ENCODE assay signal across 27 cellular contexts in genomic region chr22:41875531-41876242, GRCh38. TPM values are rescaled to one million over a fixed set of nuclear protein-coding genes. Genes with fewer than 3 reads are reported as not detected.
DNase-seq lines count a peak whose midpoint lies in the region; ATAC-seq, FAIRE-seq and TF ChIP-seq lines count a peak whose summit lies in the region.
"Had no signal": no experiment of that assay in that cellular context is flagged by ENCODE, and none has a peak within 500 bp of the region (broad histone marks: within the 10 kb centered on the region; RNA-seq: fewer than 3 reads in every experiment).

No MANE protein-coding gene starts in this region.

- H3K27me3 ChIP-seq in GM23248 (replicated peaks; ENCODE audit: insufficient read depth) (no peaks in the 10 kb centered on the region), astrocyte (ENCODE audit: insufficient read depth, low read length) (no peaks in the 10 kb centered on the region)
- H3K27me3 ChIP-seq: sigmoid colon had no signal

- H3F3A ChIP-seq in GM23248 (ENCODE audit: insufficient read depth) = no peaks in the 10 kb centered on the region

- H3K36me3 Mint-ChIP-seq in activated naive CD4-positive, alpha-beta T cell treated with anti-CD3 and anti-CD28 coated beads, Interleukin-2, amount 50 U/mL, for 24 hours = peaks cover 37% of the 10 kb centered on the region
- H3K36me3 Mint-ChIP-seq in astrocyte (ENCODE audit: low read depth, unreplicated experiment) = peaks cover 26% of the 10 kb centered on the region
- peaks cover 100% of the 10 kb centered on the region for H3K36me3 Mint-ChIP-seq in stimulated activated effector memory CD8-positive, alpha-beta T cell treated with anti-CD3 and anti-CD28 coated beads, Interleukin-12 subunit alpha, Interleukin-12 subunit beta, amount 100 ng/mL, for 72 hours

- H3K4me2 ChIP-seq in GM23248 (ENCODE audit: unreplicated experiment) (peak overlapping the region; percentile 21), astrocyte (ENCODE audit: low read length) (no peak overlapping the region)
- H3K4me2 ChIP-seq: KMS-11 had no signal

- H3K9me3 ChIP-seq in GM23248 (ENCODE audit: low read depth) = no peaks in the 10 kb centered on the region
- no peaks in the 10 kb centered on the region for H3K9me3 ChIP-seq in astrocyte (ENCODE audit: insufficient read depth, low read depth, low read length)
- H3K9me3 ChIP-seq: sigmoid colon had no signal

- H3K4me1 Mint-ChIP-seq in activated naive CD4-positive, alpha-beta T cell treated with anti-CD3 and anti-CD28 coated beads, Interleukin-2, amount 50 U/mL, for 24 hours = peaks cover 65% of the 10 kb centered on the region
- H3K4me1 Mint-ChIP-seq in astrocyte (ENCODE audit: low read depth, unreplicated experiment) = peaks cover 2% of the 10 kb centered on the region
- peaks cover 50% of the 10 kb centered on the region for H3K4me1 Mint-ChIP-seq in stimulated activated effector memory CD8-positive, alpha-beta T cell treated with anti-CD3 and anti-CD28 coated beads, Interleukin-12 subunit alpha, Interleukin-12 subunit beta, amount 100 ng/mL, for 72 hours

- H3K36me3 ChIP-seq in GM23248 (ENCODE audit: low read depth) = peaks cover 14% of the 10 kb centered on the region; the same call in 1 of the 2 replicates
- H3K36me3 ChIP-seq in astrocyte (ENCODE audit: insufficient read depth, low read length) = peaks cover 37% of the 10 kb centered on the region

- no peak overlapping the region for H3K9ac ChIP-seq in GM23248
- H3K9ac ChIP-seq in astrocyte (ENCODE audit: low read length) = no peak overlapping the region
- H3K9ac ChIP-seq: KMS-11 had no signal

- H3K79me2 ChIP-seq in GM23248 (ENCODE audit: insufficient read depth) (no peaks in the 10 kb centered on the region), astrocyte (ENCODE audit: insufficient read depth, low read length) (no peaks in the 10 kb centered on the region)

- no peak for TF ChIP-seq CTCF in astrocyte (IDR thresholded peaks at IDR 0.05; ENCODE audit: insufficient read depth, low read depth, low read length)
- no peak for TF ChIP-seq CTCF in GM10248 (IDR thresholded peaks at IDR 0.05; ENCODE audit: control extremely low read depth, extremely low read depth, low read depth, missing control alignments)

- ATAC-seq in stimulated activated effector memory CD8-positive, alpha-beta T cell treated with anti-CD3 and anti-CD28 coated beads, Interleukin-12 subunit alpha, Interleukin-12 subunit beta, amount 100 ng/mL, for 72 hours = no peak
- ATAC-seq in activated CD4-positive, CD25-positive, alpha-beta regulatory T cell treated with anti-CD3 and anti-CD28 coated beads, Interleukin-2, amount 50 U/mL, for 24 hours = no peak
- ATAC-seq: activated CD8-positive, alpha-beta T cell treated with anti-CD3 and anti-CD28 coated beads for 36 hours had no signal

- H3K9me2 ChIP-seq in GM23248 (ENCODE audit: insufficient read depth) = no peaks in the 10 kb centered on the region

- in situ Hi-C loops in GM23248 (cut with MboI) = no loop called here

- no peaks in the 10 kb centered on the region for H4K20me1 ChIP-seq in GM23248 (ENCODE audit: insufficient read depth)
- peaks cover 43% of the 10 kb centered on the region for H4K20me1 ChIP-seq in astrocyte (ENCODE audit: insufficient read depth, low read length)

- H2AFZ ChIP-seq in GM23248 = no peak overlapping the region
- no peak overlapping the region for H2AFZ ChIP-seq in astrocyte (ENCODE audit: low read depth, low read length)

- CTCF ChIA-PET in GM10248 (lab: Yijun Ruan, JAX) = interaction anchor here (1.0 kb wide), 1 partner anchor 129 kb away, joined by 3 read pairs; no protein-coding TSS in a partner anchor

- no peak for FAIRE-seq in astrocyte (lab: Jason Lieb, UNC)
- FAIRE-seq: RCC 7860, urothelium cell line had no signal

- no peak overlapping the region for H3K27ac ChIP-seq in GM23248
- no peak overlapping the region for H3K27ac ChIP-seq in astrocyte (ENCODE audit: low read depth, low read length)
- H3K27ac ChIP-seq: KMS-11, sigmoid colon, WERI-Rb-1 had no signal

- H3K4me3 Mint-ChIP-seq in activated naive CD4-positive, alpha-beta T cell treated with anti-CD3 and anti-CD28 coated beads, Interleukin-2, amount 50 U/mL, for 24 hours = peak overlapping the region; percentile 88
- H3K4me3 Mint-ChIP-seq in astrocyte (ENCODE audit: unreplicated experiment) = no peak overlapping the region
- H3K4me3 Mint-ChIP-seq in stimulated activated effector memory CD8-positive, alpha-beta T cell treated with anti-CD3 and anti-CD28 coated beads, Interleukin-12 subunit alpha, Interleukin-12 subunit beta, amount 100 ng/mL, for 72 hours = no peak overlapping the region
- H3K4me3 Mint-ChIP-seq: activated CD8-positive, alpha-beta T cell treated with anti-CD3 and anti-CD28 coated beads for 36 hours; dendritic cell treated with granulocyte-macrophage colony-stimulating factor and Interleukin-4, amounts not matched to agents 40 ng/mL and 50 ng/mL, for 4 days had no signal

- H3K4me1 ChIP-seq in GM23248 (ENCODE audit: insufficient read depth) = peaks cover 16% of the 10 kb centered on the region
- peaks cover 5% of the 10 kb centered on the region for H3K4me1 ChIP-seq in astrocyte (ENCODE audit: insufficient read depth, low read length)
- H3K4me1 ChIP-seq: sigmoid colon had no signal

- no peak for DNase-seq in activated naive CD4-positive, alpha-beta T cell treated with anti-CD3 and anti-CD28 coated beads, Interleukin-2, amount 50 U/mL, for 16 hours
- no peak for DNase-seq in GM23248
- no peak for DNase-seq in astrocyte (ENCODE audit: low read depth)
- DNase-seq in stimulated activated effector memory CD8-positive, alpha-beta T cell treated with anti-CD3 and anti-CD28 coated beads, Interleukin-12 subunit alpha, Interleukin-12 subunit beta, amount 100 ng/mL, for 72 hours (ENCODE audit: low spot score in 2 of 2) = no peak
- DNase-seq in GM10248 (ENCODE audit: extremely low spot score) = no peak
- no peak for DNase-seq in dermis blood vessel endothelial cell
- DNase-seq: activated CD8-positive, alpha-beta T cell treated with anti-CD3 and anti-CD28 coated beads for 36 hours; CD8-positive, alpha-beta memory T cell; DMS53; GDM1; midbrain; MV-4-11; NCI-H2171 treated with DMSO at 0.1 percent for 48 hours; NCI-H526 treated with DMSO at 0.1 percent for 48 hours; sigmoid colon; stimulated activated CD4-positive, alpha-beta T cell treated with anti-CD3 and anti-CD28 coated beads, Interleukin-15, amount 100 ng/mL, for 24 hours; WERI-Rb-1 had no signal

- no peaks in the 10 kb centered on the region for H3K27me3 Mint-ChIP-seq in activated naive CD4-positive, alpha-beta T cell treated with anti-CD3 and anti-CD28 coated beads, Interleukin-2, amount 50 U/mL, for 24 hours
- H3K27me3 Mint-ChIP-seq in astrocyte (ENCODE audit: low read depth, unreplicated experiment) = no peaks in the 10 kb centered on the region
- H3K27me3 Mint-ChIP-seq: activated CD8-positive, alpha-beta T cell treated with anti-CD3 and anti-CD28 coated beads for 36 hours; CD8-positive, alpha-beta memory T cell; dendritic cell treated with granulocyte-macrophage colony-stimulating factor and Interleukin-4, amounts not matched to agents 40 ng/mL and 50 ng/mL, for 4 days had no signal

- WGBS in GM23248 (ENCODE audit: low coverage in 1 of 2, low lambda C conversion rate in 2 of 2, missing lambda C conversion rate in 2 of 2), 2 experiments = 75 to 78% methylated on average over 10 of the region's 10 CpGs

- no peak overlapping the region for H3K4me3 ChIP-seq in GM23248
- H3K4me3 ChIP-seq in astrocyte (ENCODE audit: insufficient read depth, low read depth, low read length) = no peak overlapping the region
- H3K4me3 ChIP-seq: sigmoid colon had no signal

- H3K9me3 Mint-ChIP-seq in activated naive CD4-positive, alpha-beta T cell treated with anti-CD3 and anti-CD28 coated beads, Interleukin-2, amount 50 U/mL, for 24 hours = no peaks in the 10 kb centered on the region
- H3K9me3 Mint-ChIP-seq in astrocyte (ENCODE audit: unreplicated experiment) = no peaks in the 10 kb centered on the region
- no peaks in the 10 kb centered on the region for H3K9me3 Mint-ChIP-seq in stimulated activated effector memory CD8-positive, alpha-beta T cell treated with anti-CD3 and anti-CD28 coated beads, Interleukin-12 subunit alpha, Interleukin-12 subunit beta, amount 100 ng/mL, for 72 hours
- H3K9me3 Mint-ChIP-seq: activated CD8-positive, alpha-beta T cell treated with anti-CD3 and anti-CD28 coated beads for 36 hours; CD8-positive, alpha-beta memory T cell; dendritic cell treated with granulocyte-macrophage colony-stimulating factor and Interleukin-4, amounts not matched to agents 40 ng/mL and 50 ng/mL, for 4 days had no signal

- peak overlapping the region; percentile 93 for H3K27ac Mint-ChIP-seq in activated naive CD4-positive, alpha-beta T cell treated with anti-CD3 and anti-CD28 coated beads, Interleukin-2, amount 50 U/mL, for 24 hours
- peak overlapping the region; percentile 26 for H3K27ac Mint-ChIP-seq in astrocyte (ENCODE audit: unreplicated experiment)
- peak overlapping the region; percentile 32 for H3K27ac Mint-ChIP-seq in stimulated activated effector memory CD8-positive, alpha-beta T cell treated with anti-CD3 and anti-CD28 coated beads, Interleukin-12 subunit alpha, Interleukin-12 subunit beta, amount 100 ng/mL, for 72 hours
- H3K27ac Mint-ChIP-seq: dendritic cell treated with granulocyte-macrophage colony-stimulating factor and Interleukin-4, amounts not matched to agents 40 ng/mL and 50 ng/mL, for 4 days had no signal

- POLR2A ChIA-PET in GM10248 (lab: Yijun Ruan, JAX) = no interaction called here

RNA-seq across cellular contexts. Expression of gene SHISA8, which starts 39.2 kb away (rescaled TPM):
- not detected in 2 replicates for total RNA-seq in GM23248 (2014; rRNA removed; shearing (Covaris generic))
- polyA plus RNA-seq in GM23248 (2016; fragmentation: Nextera tagmentation; extraction: Ambion mirVana) = not detected in 2 replicates
- total RNA-seq in astrocyte (not detected in 2 replicates), dermis blood vessel endothelial cell (not detected in 2 replicates)
- total RNA-seq: cardiac septum, fibroblast of villous mesenchyme, HT-29, sigmoid colon, SK-MEL-5 had no signal
- polyA plus RNA-seq: CD8-positive, alpha-beta memory T cell had no signal

RNA-seq across cellular contexts. Expression of gene SREBF2, which starts 42.8 kb away (rescaled TPM):
- total RNA-seq in GM23248 (2014; rRNA removed; shearing (Covaris generic)) = 26.5 and 31.9 TPM in 2 replicates
- polyA plus RNA-seq in GM23248 (2016; fragmentation: Nextera tagmentation; extraction: Ambion mirVana) = 23.6 and 25.0 TPM in 2 replicates
- 72.5 and 83.9 TPM in 2 replicates for total RNA-seq in astrocyte
- total RNA-seq in dermis blood vessel endothelial cell = 46.3 and 110 TPM in 2 replicates

RNA-seq across cellular contexts. Expression of gene TNFRSF13C, which starts 50.9 kb away (rescaled TPM):
- 0.22 TPM in 1 of 2 replicates, not detected in the other for total RNA-seq in GM23248 (2014; rRNA removed; shearing (Covaris generic))
- 0.05 and 0.11 TPM in 2 replicates for polyA plus RNA-seq in GM23248 (2016; fragmentation: Nextera tagmentation; extraction: Ambion mirVana)
- total RNA-seq in astrocyte (0.12 TPM in 1 of 2 replicates, not detected in the other), dermis blood vessel endothelial cell (not detected in 2 replicates)
- total RNA-seq: sigmoid colon had no signal

Comparison
In these comparisons a context has a peak if more than half of its experiments do, and no peak if none do; other contexts are left out.
1. H3K27ac Mint-ChIP-seq: peak in every context shown above with its lines; median percentile 93 in activated naive CD4-positive, alpha-beta T cell treated with anti-CD3 and anti-CD28 coated beads, Interleukin-2, amount 50 U/mL, for 24 hours; 32 in stimulated activated effector memory CD8-positive, alpha-beta T cell treated with anti-CD3 and anti-CD28 coated beads, Interleukin-12 subunit alpha, Interleukin-12 subunit beta, amount 100 ng/mL, for 72 hours; 26 in astrocyte.